15 cellular contexts compared by ENCODE assay signal in genomic region chr9:135152608-135153337, GRCh38.
DNase-seq lines count a peak whose midpoint lies in the region; ATAC-seq and TF ChIP-seq lines count a peak whose summit lies in the region.
"Had no signal": no experiment of that assay in that cellular context is flagged by ENCODE, and none has a peak within 500 bp of the region (broad histone marks: within the 10 kb centered on the region; RNA-seq: fewer than 3 reads in every experiment).

No MANE protein-coding gene starts in this region.

- H3K4me2 ChIP-seq in hepatocyte: no peak overlapping the region

- H3K79me2 ChIP-seq in hepatocyte: no peaks in the 10 kb centered on the region

- no peak overlapping the region for H3K27ac Mint-ChIP-seq in activated CD4-positive, alpha-beta T cell treated with anti-CD3 and anti-CD28 coated beads, Interleukin-2, amount 10 ng/mL, durations not matched to agents 24 days and 14 days
- H3K27ac Mint-ChIP-seq: nephron; stimulated activated naive CD8-positive, alpha-beta T cell treated with anti-CD3 and anti-CD28 coated beads, Interleukin-15, amount 100 ng/mL, for 72 hours had no signal

- no peaks in the 10 kb centered on the region for H3K4me1 Mint-ChIP-seq in activated CD4-positive, alpha-beta T cell treated with anti-CD3 and anti-CD28 coated beads, Interleukin-2, amount 10 ng/mL, durations not matched to agents 24 days and 14 days
- H3K4me1 Mint-ChIP-seq: nephron; stimulated activated naive CD8-positive, alpha-beta T cell treated with anti-CD3 and anti-CD28 coated beads, Interleukin-15, amount 100 ng/mL, for 72 hours had no signal

- no peaks in the 10 kb centered on the region for H3K36me3 Mint-ChIP-seq in activated CD4-positive, alpha-beta T cell treated with anti-CD3 and anti-CD28 coated beads, Interleukin-2, amount 10 ng/mL, durations not matched to agents 24 days and 14 days (ENCODE audit: low read depth)

- no peak overlapping the region for H2AFZ ChIP-seq in hepatocyte

- H3K27me3 ChIP-seq in right atrium auricular region: no peaks in the 10 kb centered on the region
- no peaks in the 10 kb centered on the region for H3K27me3 ChIP-seq in hepatocyte

- no peaks in the 10 kb centered on the region for H3K9me3 Mint-ChIP-seq in activated CD4-positive, alpha-beta T cell treated with anti-CD3 and anti-CD28 coated beads, Interleukin-2, amount 10 ng/mL, durations not matched to agents 24 days and 14 days

- H3K4me3 Mint-ChIP-seq in activated CD4-positive, alpha-beta T cell treated with anti-CD3 and anti-CD28 coated beads, Interleukin-2, amount 10 ng/mL, durations not matched to agents 24 days and 14 days: no peak overlapping the region
- H3K4me3 Mint-ChIP-seq: nephron; stimulated activated naive CD8-positive, alpha-beta T cell treated with anti-CD3 and anti-CD28 coated beads, Interleukin-15, amount 100 ng/mL, for 72 hours had no signal

- no peak for TF ChIP-seq CTCF in right atrium auricular region (IDR thresholded peaks at IDR 0.05)
- TF ChIP-seq CTCF in hepatocyte (IDR thresholded peaks at IDR 0.05; ENCODE audit: poor library complexity): no peak

- intact Hi-C loops in Right ventricle myocardium superior (cut with DNase I): no loop called here
- intact Hi-C loops in activated CD4-positive, alpha-beta T cell treated with anti-CD3 and anti-CD28 coated beads, Interleukin-2, amount 10 ng/mL, durations not matched to agents 24 days and 14 days (cut with micrococcal nuclease): no loop called here

- H3K4me1 ChIP-seq in right atrium auricular region (no peaks in the 10 kb centered on the region), hepatocyte (ENCODE audit: insufficient read depth) (no peaks in the 10 kb centered on the region)

- DNase-seq in Right ventricle myocardium superior (peak; percentile 27), right atrium auricular region (ENCODE audit: low spot score) (no peak), NCI-H69 (lab: John Stamatoyannopoulos, UW) (peak; percentile 68), hepatocyte (ENCODE audit: low spot score) (peak; percentile 73), activated gamma-delta T cell treated with Interleukin-2 at 50 U/mL for 16 hours (no peak)
- no peak for DNase-seq in stimulated activated naive CD4-positive, alpha-beta T cell (lab: John Stamatoyannopoulos, UW)
- no peak for DNase-seq in activated CD4-positive, alpha-beta T cell treated with anti-CD3 and anti-CD28 coated beads, Interleukin-2, amount 10 ng/mL, durations not matched to agents 24 days and 14 days
- DNase-seq: activated CD4-positive, CD25-positive, alpha-beta regulatory T cell; aorta; DMS79; foreskin melanocyte; OCI-M1; stimulated activated naive CD8-positive, alpha-beta T cell treated with anti-CD3 and anti-CD28 coated beads, Interleukin-15, amount 100 ng/mL, for 72 hours had no signal

- H3K9me3 ChIP-seq in right atrium auricular region: no peaks in the 10 kb centered on the region
- H3K9me3 ChIP-seq in hepatocyte (ENCODE audit: low read depth): no peaks in the 10 kb centered on the region

- H3K36me3 ChIP-seq in right atrium auricular region (no peaks in the 10 kb centered on the region), hepatocyte (replicated peaks; ENCODE audit: insufficient read depth, low read depth) (no peaks in the 10 kb centered on the region)

- H3K27ac ChIP-seq in right atrium auricular region: no peak overlapping the region
- peak overlapping the region; percentile 22 for H3K27ac ChIP-seq in hepatocyte

- H3K4me3 ChIP-seq in right atrium auricular region (no peak overlapping the region), hepatocyte (no peak overlapping the region)

- H3K27me3 Mint-ChIP-seq in activated CD4-positive, alpha-beta T cell treated with anti-CD3 and anti-CD28 coated beads, Interleukin-2, amount 10 ng/mL, durations not matched to agents 24 days and 14 days: no peaks in the 10 kb centered on the region

- H4K20me1 ChIP-seq in hepatocyte (ENCODE audit: insufficient read depth, poor library complexity, severe bottlenecking): no peaks in the 10 kb centered on the region

- H3K9me2 ChIP-seq in hepatocyte (replicated peaks; ENCODE audit: insufficient read depth): no peaks in the 10 kb centered on the region

- WGBS in hepatocyte (ENCODE audit: low lambda C conversion rate, missing lambda C conversion rate): 56% methylated on average over 17 of the region's 17 CpGs

- ATAC-seq in Right ventricle myocardium superior (ENCODE audit: poor library complexity) (no peak), HG02970 (IDR thresholded peaks at IDR 0.05; ENCODE audit: low FRiP score, unreplicated experiment) (no peak)
- ATAC-seq: stimulated activated naive CD8-positive, alpha-beta T cell treated with anti-CD3 and anti-CD28 coated beads, Interleukin-15, amount 100 ng/mL, for 72 hours had no signal

Comparison
In these comparisons a context has a peak if more than half of its experiments do, and no peak if none do; other contexts are left out.
1. DNase-seq: peak in Right ventricle myocardium superior (single experiment), NCI-H69 (single experiment) and hepatocyte (single experiment); none in right atrium auricular region (single experiment), stimulated activated naive CD4-positive, alpha-beta T cell (0 of 6), activated gamma-delta T cell treated with Interleukin-2 at 50 U/mL for 16 hours (single experiment) and activated CD4-positive, alpha-beta T cell treated with anti-CD3 and anti-CD28 coated beads, Interleukin-2, amount 10 ng/mL, durations not matched to agents 24 days and 14 days (single experiment).